Comparison of ENCODE assay signal across 8 cellular contexts in the genomic region with DNA sequence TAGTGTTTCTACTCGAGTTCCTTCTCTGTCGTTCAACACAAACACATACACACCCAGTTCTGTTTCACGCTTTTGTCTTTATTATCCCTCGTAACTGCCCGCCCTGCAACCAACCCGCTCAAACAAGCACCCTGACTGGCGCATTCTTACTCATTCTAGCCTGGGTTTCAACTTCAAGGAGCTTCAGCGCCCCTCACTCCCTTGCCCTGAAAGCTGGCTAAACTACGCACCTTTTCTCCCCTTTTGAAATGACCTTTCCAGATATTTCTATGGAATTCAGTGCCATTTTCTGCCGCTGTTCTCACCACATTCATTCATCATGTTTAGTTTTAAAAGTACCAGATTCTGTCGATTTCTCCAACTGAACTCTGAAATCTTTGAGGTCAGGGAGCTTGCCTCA. TPM values are rescaled to one million over a fixed set of nuclear protein-coding genes. Genes with fewer than 3 reads are reported as not detected.
DNase-seq lines count a peak whose midpoint lies in the region; ATAC-seq and TF ChIP-seq lines count a peak whose summit lies in the region.

No MANE protein-coding gene starts in this region.

- peak overlapping the region; percentile 97 to 99 (median 98) for H3K27ac Mint-ChIP-seq in CD14-positive monocyte

- no peaks in the 10 kb centered on the region for H3K9me3 ChIP-seq in right lobe of liver
- H3K9me3 ChIP-seq in thymus (ENCODE audit: control insufficient read depth): peaks cover 1% of the 10 kb centered on the region

- H3K4me1 ChIP-seq in right lobe of liver (peaks cover 0 to 17% (median 0%) of the 10 kb centered on the region in 4 donors), thymus (ENCODE audit: control insufficient read depth, insufficient read depth, low read length) (peaks cover 7% of the 10 kb centered on the region)

- DNase-seq in CD14-positive monocyte (ENCODE audit: low spot score): no peak
- peak; percentile 27 for DNase-seq in M059J (ENCODE audit: low read depth)
- DNase-seq in cerebellum (ENCODE audit: low spot score): peak; percentile 24
- no peak for DNase-seq in right lobe of liver
- no peak for DNase-seq in cerebellar nuclear complex (lab: John Stamatoyannopoulos, UW)
- DNase-seq in effector CD8-positive, alpha-beta T cell (lab: John Stamatoyannopoulos, UW): no peak

- H3K9me3 Mint-ChIP-seq in CD14-positive monocyte: peaks cover 0 to 2% (median 0%) of the 10 kb centered on the region in 7 donors

- H3K4me3 Mint-ChIP-seq in CD14-positive monocyte: peak overlapping the region; percentile 93 to 94

- H3K4me1 Mint-ChIP-seq in CD14-positive monocyte: peaks cover 37% of the 10 kb centered on the region

- no peak for TF ChIP-seq POLR2A in right lobe of liver (IDR thresholded peaks at IDR 0.05)

- H3K27ac ChIP-seq in right lobe of liver (peak overlapping the region; percentile 62 to 84 (median 82)), thymus (ENCODE audit: low read depth) (peak overlapping the region; percentile 47)

- peaks cover 0 to 4% (median 0%) of the 10 kb centered on the region in 4 donors for H3K36me3 ChIP-seq in right lobe of liver
- H3K36me3 ChIP-seq in thymus (ENCODE audit: control insufficient read depth, insufficient read depth): peaks cover 4% of the 10 kb centered on the region

- peaks cover 15 to 19% of the 10 kb centered on the region in 2 donors for H3K36me3 Mint-ChIP-seq in CD14-positive monocyte

- TF ChIP-seq CTCF in CD14-positive monocyte (IDR thresholded peaks at IDR 0.05): no peak
- TF ChIP-seq CTCF in right lobe of liver (IDR thresholded peaks at IDR 0.05): no peak

- H3K27me3 ChIP-seq in right lobe of liver: no peaks in the 10 kb centered on the region
- H3K27me3 ChIP-seq in thymus (ENCODE audit: control insufficient read depth, insufficient read depth): no peaks in the 10 kb centered on the region

- 18% methylated on average over 11 of the region's 11 CpGs for WGBS in right lobe of liver (ENCODE audit: insufficient coverage, low coverage, low lambda C conversion rate, missing lambda C conversion rate)
- WGBS in thymus: 51% methylated on average over 11 of the region's 11 CpGs

- H3K4me3 ChIP-seq in right lobe of liver: peak overlapping the region; percentile 84 to 91 (median 85)
- H3K4me3 ChIP-seq in thymus (ENCODE audit: low read length): peak overlapping the region; percentile 93

- ATAC-seq in right lobe of liver (peak; percentile 9 to 16 (median 12)), GM21367 (IDR thresholded peaks at IDR 0.05; ENCODE audit: unreplicated experiment) (no peak)

- H3K27me3 Mint-ChIP-seq in CD14-positive monocyte (ENCODE audit: low read depth in 3 of 3): peaks cover 0 to 3% (median 1%) of the 10 kb centered on the region in 3 donors

- intact Hi-C loops in CD14-positive monocyte (cut with micrococcal nuclease) (no loop called here), right lobe of liver (cut with DNase I) (no loop called here)

RNA-seq across cellular contexts. Expression of a gene that starts 0.7 kb away (rescaled TPM):
- polyA plus RNA-seq in CD14-positive monocyte (100 to 1,000 TPM; 225 to 262 TPM), thymus (61.4 TPM)
- 139 and 180 TPM in 2 replicates for total RNA-seq in M059J (2014; rRNA removed; shearing (Covaris generic))
- total RNA-seq in cerebellum (51.4 TPM), right lobe of liver (10 to 100 TPM; 25.3 to 38.5 (median 35.3) TPM)

Comparison
In these comparisons a context has a peak if more than half of its experiments do, and no peak if none do; other contexts are left out.
1. DNase-seq: peak in M059J (single experiment) and cerebellum (single experiment); none in CD14-positive monocyte (single experiment), right lobe of liver (0 of 3), cerebellar nuclear complex (0 of 2) and effector CD8-positive, alpha-beta T cell (single experiment).